In genomic region chr2:74290466-74291216, GRCh38 we compare ENCODE assay signal across 8 cellular contexts. TPM values are rescaled to one million over a fixed set of nuclear protein-coding genes. Genes with fewer than 3 reads are reported as not detected.
DNase-seq lines count a peak whose midpoint lies in the region; ATAC-seq, FAIRE-seq and TF ChIP-seq lines count a peak whose summit lies in the region.

No MANE protein-coding gene starts in this region.

- H3K9me3 ChIP-seq in small intestine (ENCODE audit: control insufficient read depth, low read depth) (no peaks in the 10 kb centered on the region), SK-N-SH (no peaks in the 10 kb centered on the region), SJCRH30 (replicated peaks) (no peaks in the 10 kb centered on the region)

- no peaks in the 10 kb centered on the region for H3F3A ChIP-seq in SK-N-SH (replicated peaks; ENCODE audit: insufficient read depth)

- no peaks in the 10 kb centered on the region for H4K20me1 ChIP-seq in SK-N-SH (ENCODE audit: insufficient read depth)

- H3K36me3 ChIP-seq in small intestine (ENCODE audit: control insufficient read depth in 2 of 2, insufficient read depth in 2 of 2, low read length in 2 of 2) (no peaks in the 10 kb centered on the region), SK-N-SH (replicated peaks in 1 of 2; ENCODE audit: control insufficient read depth in 1 of 2, insufficient read depth in 2 of 2, low read length in 1 of 2) (no peaks in the 10 kb centered on the region), SJCRH30 (no peaks in the 10 kb centered on the region)

- ATAC-seq in GM19023 (IDR thresholded peaks at IDR 0.05; ENCODE audit: unreplicated experiment) (peak; percentile 81), HG03139 (IDR thresholded peaks at IDR 0.05; ENCODE audit: unreplicated experiment) (peak; percentile 62)

- POLR2A ChIA-PET in SK-N-SH (lab: Yijun Ruan, JAX) = no interaction called here

- no peak for TF ChIP-seq EP300 in SK-N-SH (IDR thresholded peaks at IDR 0.05; ENCODE audit: borderline replicate concordance in 1 of 2, low read depth in 1 of 2, low read length in 1 of 2)

- no peak overlapping the region for H2AFZ ChIP-seq in SK-N-SH (ENCODE audit: low read depth)

- CTCF ChIA-PET in SK-N-SH (lab: Yijun Ruan, JAX) = interaction anchor here (1.0 to 1.1 kb wide), 2 partner anchors 14 to 40 kb away, joined by 3 to 4 read pairs; no protein-coding TSS in a partner anchor

- H3K4me2 ChIP-seq in SK-N-SH = no peak overlapping the region

- WGBS in small intestine, 3 donors = 25 to 30% (median 26%) methylated on average over 4 of the region's 4 CpGs
- 63% methylated on average over 4 of the region's 4 CpGs for WGBS in SK-N-SH (ENCODE audit: low lambda C conversion rate)

- H3K4me1 ChIP-seq in small intestine (ENCODE audit: control insufficient read depth in 2 of 2, insufficient read depth in 1 of 2, low read depth in 1 of 2, low read length in 1 of 2) (no peaks in the 10 kb centered on the region), SK-N-SH (ENCODE audit: control insufficient read depth in 1 of 2, insufficient read depth in 2 of 2, low read depth in 1 of 2, low read length in 1 of 2) (no peaks in the 10 kb centered on the region; a peak in 1 of 4 replicates), SJCRH30 (no peaks in the 10 kb centered on the region)

- H3K27me3 ChIP-seq in small intestine (ENCODE audit: control insufficient read depth in 2 of 2, insufficient read depth in 2 of 2, low read length in 2 of 2) = no peaks in the 10 kb centered on the region
- H3K27me3 ChIP-seq in SK-N-SH (ENCODE audit: insufficient read depth) = no peaks in the 10 kb centered on the region
- H3K27me3 ChIP-seq in SJCRH30 = no peaks in the 10 kb centered on the region; the same call in 1 of the 2 replicates

- no peak overlapping the region for H3K9ac ChIP-seq in SK-N-SH

- TF ChIP-seq RAD21 in SK-N-SH (IDR thresholded peaks at IDR 0.05; ENCODE audit: low read length) = no peak

- no peaks in the 10 kb centered on the region for H3K79me2 ChIP-seq in SK-N-SH (ENCODE audit: insufficient read depth)

- no peak for FAIRE-seq in small intestine (lab: Jason Lieb, UNC)
- no peak for FAIRE-seq in frontal cortex (lab: Jason Lieb, UNC)

- no peaks in the 10 kb centered on the region for H3K9me2 ChIP-seq in SK-N-SH

- TF ChIP-seq CTCF in SK-N-SH (IDR thresholded peaks at IDR 0.05) = no peak

- no peak overlapping the region for H3K4me3 ChIP-seq in small intestine (ENCODE audit: low read depth in 1 of 2, low read length in 2 of 2)
- no peak overlapping the region for H3K4me3 ChIP-seq in SK-N-SH (ENCODE audit: low read depth in 2 of 2, low read length in 1 of 2)
- no peak overlapping the region for H3K4me3 ChIP-seq in SJCRH30

- peak; percentile 46 for DNase-seq in activated T-cell treated with anti-CD3 and anti-CD28 coated beads, Interleukin-2, amount 50 U/mL, for 1 hour
- DNase-seq in small intestine (peak; percentile 31), frontal cortex (ENCODE audit: low spot score in 2 of 2) (no peak), SK-N-SH (no peak), LoVo (ENCODE audit: low spot score) (no peak), SJCRH30 (no peak)

- H3K27ac ChIP-seq in small intestine (ENCODE audit: low read depth in 1 of 2, low read length in 1 of 2) (peak overlapping the region; percentile 24 to 74), SK-N-SH (ENCODE audit: low read depth in 2 of 2, low read length in 1 of 2) (no peak overlapping the region), SJCRH30 (no peak overlapping the region)

TF ChIP-seq in SK-N-SH, 30 proteins besides CTCF, POLR2A, EP300 and RAD21:
- TF ChIP-seq EZH2phosphoT487 (IDR thresholded peaks at IDR 0.05; ENCODE audit: borderline replicate concordance, low read depth) = no peak
- no peak for TF ChIP-seq RCOR1 (IDR thresholded peaks at IDR 0.05; ENCODE audit: low read length)
- no peak for TF ChIP-seq FOSL2 (IDR thresholded peaks at IDR 0.05; ENCODE audit: borderline replicate concordance, low read depth)
- no peak for TF ChIP-seq RFX5 (IDR thresholded peaks at IDR 0.05; ENCODE audit: low read length)
- TF ChIP-seq MEF2A (IDR thresholded peaks at IDR 0.05; ENCODE audit: borderline replicate concordance, low read depth) = no peak
- no peak for TF ChIP-seq JUND (IDR thresholded peaks at IDR 0.05)
- no peak for TF ChIP-seq TCF12 (IDR thresholded peaks at IDR 0.05)
- TF ChIP-seq GATA2 (CRISPR knock-in tag; IDR thresholded peaks at IDR 0.05) = no peak
- TF ChIP-seq GABPA (IDR thresholded peaks at IDR 0.05; ENCODE audit: low read depth) = no peak
- TF ChIP-seq, protein P1, sequence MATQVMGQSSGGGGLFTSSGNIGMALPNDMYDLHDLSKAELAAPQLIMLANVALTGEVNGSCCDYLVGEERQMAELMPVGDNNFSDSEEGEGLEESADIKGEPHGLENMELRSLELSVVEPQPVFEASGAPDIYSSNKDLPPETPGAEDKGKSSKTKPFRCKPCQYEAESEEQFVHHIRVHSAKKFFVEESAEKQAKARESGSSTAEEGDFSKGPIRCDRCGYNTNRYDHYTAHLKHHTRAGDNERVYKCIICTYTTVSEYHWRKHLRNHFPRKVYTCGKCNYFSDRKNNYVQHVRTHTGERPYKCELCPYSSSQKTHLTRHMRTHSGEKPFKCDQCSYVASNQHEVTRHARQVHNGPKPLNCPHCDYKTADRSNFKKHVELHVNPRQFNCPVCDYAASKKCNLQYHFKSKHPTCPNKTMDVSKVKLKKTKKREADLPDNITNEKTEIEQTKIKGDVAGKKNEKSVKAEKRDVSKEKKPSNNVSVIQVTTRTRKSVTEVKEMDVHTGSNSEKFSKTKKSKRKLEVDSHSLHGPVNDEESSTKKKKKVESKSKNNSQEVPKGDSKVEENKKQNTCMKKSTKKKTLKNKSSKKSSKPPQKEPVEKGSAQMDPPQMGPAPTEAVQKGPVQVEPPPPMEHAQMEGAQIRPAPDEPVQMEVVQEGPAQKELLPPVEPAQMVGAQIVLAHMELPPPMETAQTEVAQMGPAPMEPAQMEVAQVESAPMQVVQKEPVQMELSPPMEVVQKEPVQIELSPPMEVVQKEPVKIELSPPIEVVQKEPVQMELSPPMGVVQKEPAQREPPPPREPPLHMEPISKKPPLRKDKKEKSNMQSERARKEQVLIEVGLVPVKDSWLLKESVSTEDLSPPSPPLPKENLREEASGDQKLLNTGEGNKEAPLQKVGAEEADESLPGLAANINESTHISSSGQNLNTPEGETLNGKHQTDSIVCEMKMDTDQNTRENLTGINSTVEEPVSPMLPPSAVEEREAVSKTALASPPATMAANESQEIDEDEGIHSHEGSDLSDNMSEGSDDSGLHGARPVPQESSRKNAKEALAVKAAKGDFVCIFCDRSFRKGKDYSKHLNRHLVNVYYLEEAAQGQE (IDR thresholded peaks at IDR 0.05; ENCODE audit: low read depth, low read length) = no peak
- no peak for TF ChIP-seq TEAD4 (IDR thresholded peaks at IDR 0.05; ENCODE audit: borderline replicate concordance, insufficient read depth)
- TF ChIP-seq FOXJ3 (CRISPR knock-in tag; IDR thresholded peaks at IDR 0.05) = no peak

RNA-seq across cellular contexts. Expression of gene SLC4A5, which starts 52.6 kb away (rescaled TPM):
- 1 to 10 TPM in 1 of 3 donors, under 1 TPM in 1, not detected in 1; 0.43 to 2.0 TPM for polyA plus RNA-seq in small intestine
- 1.2 TPM for total RNA-seq in frontal cortex
- 0.25 and 1.1 TPM in 2 replicates for polyA plus RNA-seq in SK-N-SH (2012; rRNA removed)
- polyA plus RNA-seq in SK-N-SH (2012; cell fraction: cytosol; rRNA removed) = 0.24 and 0.41 TPM in 2 replicates
- polyA plus RNA-seq in SK-N-SH (2012; cell fraction: nucleus; rRNA removed) = 2.4 and 4.1 TPM in 2 replicates
- 0.08 TPM in 1 of 2 replicates, not detected in the other for total RNA-seq in SJCRH30 (2014; rRNA removed; shearing (Covaris generic))

Comparison
In these comparisons a context has a peak if more than half of its experiments do, and no peak if none do; other contexts are left out.
1. DNase-seq: peak in activated T-cell treated with anti-CD3 and anti-CD28 coated beads, Interleukin-2, amount 50 U/mL, for 1 hour (single experiment) and small intestine (single experiment); none in frontal cortex (0 of 2), SK-N-SH (single experiment), LoVo (single experiment) and SJCRH30 (0 of 2).
2. H3K27ac ChIP-seq: peak in small intestine (2 of 2); none in SK-N-SH (0 of 2) and SJCRH30 (single experiment).